8 cellular contexts compared by ENCODE assay signal in the genomic region with DNA sequence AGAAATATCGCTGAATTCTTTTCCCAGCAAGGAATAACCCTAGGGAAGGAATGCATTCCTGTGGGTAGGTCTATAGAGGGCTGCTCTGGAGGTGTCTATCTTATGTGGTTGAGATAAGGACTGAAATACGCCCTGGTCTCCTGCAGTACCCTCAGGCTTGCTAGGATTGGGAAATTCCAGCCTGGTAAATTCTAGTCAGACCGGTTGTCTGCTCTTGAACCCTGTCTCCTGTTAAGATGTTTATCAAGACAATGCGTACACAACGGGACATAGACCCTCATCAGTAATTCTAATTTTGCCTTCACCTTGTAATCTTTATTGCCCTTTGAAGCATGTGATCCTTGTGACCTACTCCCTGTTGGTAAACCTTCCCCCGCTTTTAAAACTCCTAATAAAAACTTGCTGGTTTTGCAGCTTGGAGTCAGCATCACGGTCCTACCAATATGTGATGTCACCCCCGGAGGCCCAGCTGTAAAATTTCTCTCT. TPM values are rescaled to one million over a fixed set of nuclear protein-coding genes. Genes with fewer than 3 reads are reported as not detected.
DNase-seq lines count a peak whose midpoint lies in the region; ATAC-seq, FAIRE-seq and TF ChIP-seq lines count a peak whose summit lies in the region.
"Not testable (repeated sequence)": the region's sequence is repeated elsewhere in the genome, so short reads cannot be mapped to it uniquely, and the experiment has no call there.
"Had no signal": no experiment of that assay in that cellular context is flagged by ENCODE, and none has a peak within 500 bp of the region (broad histone marks: within the 10 kb centered on the region; RNA-seq: fewer than 3 reads in every experiment).

No MANE protein-coding gene starts in this region.

- not testable (repeated sequence) for H3K4me2 ChIP-seq in PC-3 (ENCODE audit: low read length)

- DNase-seq in DMS53 (lab: John Stamatoyannopoulos, UW) (peak; percentile 12), PC-3 (peak; percentile 31), T1000 (lab: John Stamatoyannopoulos, UW) (peak; percentile 37), bronchial epithelial cell (ENCODE audit: low read depth) (peak; percentile 35), glomerular visceral epithelial cell (ENCODE audit: extremely low spot score) (peak; percentile 71), non-pigmented ciliary epithelial cell (ENCODE audit: low read depth) (peak; percentile 63)

- not testable (repeated sequence) for H2AFZ ChIP-seq in PC-3 (ENCODE audit: low read length)

- not testable (repeated sequence) for H3K4me3 ChIP-seq in HEK293 (ENCODE audit: low read depth, low read length); PC-3 (ENCODE audit: low read length); bronchial epithelial cell (ENCODE audit: low read depth, low read length)

- CTCF ChIA-PET in HEK293 (lab: Yijun Ruan, JAX); PC-3 (lab: Charles Lee): not testable (repeated sequence)

- H3K9me3 ChIP-seq in HEK293 (ENCODE audit: control insufficient read depth, insufficient read depth, low read depth, low read length); PC-3 (ENCODE audit: low read length): not testable (repeated sequence)

- H4K20me1 ChIP-seq in PC-3 (ENCODE audit: low read length) = not testable (repeated sequence)

- not testable (repeated sequence) for FAIRE-seq in bronchial epithelial cell (lab: Jason Lieb, UNC)

- not testable (repeated sequence) for H3K36me3 ChIP-seq in HEK293 (ENCODE audit: control insufficient read depth in 2 of 2, insufficient read depth in 1 of 2, low read length in 2 of 2); PC-3 (ENCODE audit: low read depth, low read length); bronchial epithelial cell (ENCODE audit: control insufficient read depth, insufficient read depth, low read length)

- intact Hi-C loops in PC-3 (cut with micrococcal nuclease) = loop anchor here (5.0 to 10.0 kb wide), 2 partner anchors 149 to 711 kb away; a partner anchor contains a TSS

- not testable (repeated sequence) for H3K9me2 ChIP-seq in PC-3 (replicated peaks; ENCODE audit: low read length)

- POLR2A ChIA-PET in HEK293 (lab: Yijun Ruan, JAX); PC-3 (lab: Charles Lee; ENCODE audit: unreplicated experiment): not testable (repeated sequence)

- H3K9ac ChIP-seq in PC-3 (ENCODE audit: low read length) = not testable (repeated sequence)

- not testable (repeated sequence) for H3K79me2 ChIP-seq in PC-3 (ENCODE audit: low read length)

- not testable (repeated sequence) for TF ChIP-seq CTCF in HEK293 (tag by site-specific recombination; IDR thresholded peaks at IDR 0.05); PC-3 (conservative IDR thresholded peaks at IDR 0.05; ENCODE audit: low read depth, low read length); bronchial epithelial cell (IDR thresholded peaks at IDR 0.05; ENCODE audit: insufficient read depth, low read length, severe bottlenecking)

- not testable (repeated sequence) for H3F3A ChIP-seq in PC-3 (ENCODE audit: low read length, unreplicated experiment)

- ATAC-seq in PC-3 = not testable (repeated sequence)

- peak overlapping the region; percentile 55; the same call in 1 of the 2 replicates for H3K27ac ChIP-seq in HEK293 (ENCODE audit: extremely low read depth, low read depth, low read length)
- not testable (repeated sequence) for H3K27ac ChIP-seq in PC-3 (ENCODE audit: low read length)

- H3K27me3 ChIP-seq in PC-3 (ENCODE audit: low read length); bronchial epithelial cell (ENCODE audit: control insufficient read depth, insufficient read depth, low read length): not testable (repeated sequence)

- not testable (repeated sequence) for BruUV-seq in PC-3 (replicated peaks; lab: Mats Ljungman, UMichigan)

- H3K4me1 ChIP-seq in HEK293 (ENCODE audit: control insufficient read depth, insufficient read depth, low read length) = peaks cover 17% of the 10 kb centered on the region
- peaks cover 18% of the 10 kb centered on the region for H3K4me1 ChIP-seq in PC-3 (ENCODE audit: insufficient read depth, low read length)

TF ChIP-seq in HEK293, 187 proteins besides CTCF, POLR2A, EP300 and RAD21 (continues in another document):
- TF ChIP-seq ZXDB (tag by site-specific recombination; IDR thresholded peaks at IDR 0.05) (peak; percentile 77), HOXD13 (CRISPR knock-in tag; IDR thresholded peaks at IDR 0.05; ENCODE audit: borderline replicate concordance) (peak; percentile 98), SP7 (tag by site-specific recombination; IDR thresholded peaks at IDR 0.05) (peak; percentile 61), ZNF335 (tag by site-specific recombination; conservative IDR thresholded peaks at IDR 0.05) (peak; percentile 48), SETDB1 (IDR thresholded peaks at IDR 0.05; ENCODE audit: insufficient read length, low read length) (peak; percentile 57), MZF1 (tag by site-specific recombination; IDR thresholded peaks at IDR 0.05; ENCODE audit: borderline replicate concordance) (peak; percentile 59; the same call in 1 of the 2 replicates), ZNF366 (tag by site-specific recombination; conservative IDR thresholded peaks at IDR 0.05) (peak; percentile 20; the same call in 1 of the 2 replicates), ZBTB21 (tag by site-specific recombination; IDR thresholded peaks at IDR 0.05) (0 out of 2 replicates have a peak, but pooled peaks have one; percentile 22), TRIM28 (IDR thresholded peaks at IDR 0.05; ENCODE audit: borderline replicate concordance, low read length) (peak; percentile 68; the same call in 1 of the 2 replicates), ZNF10 (tag by site-specific recombination; IDR thresholded peaks at IDR 0.05) (peak; percentile 59), ZSCAN30 (tag by site-specific recombination; IDR thresholded peaks at IDR 0.05) (0 out of 2 replicates have a peak, but pooled peaks have one; percentile 5), EGR2 (tag by site-specific recombination; IDR thresholded peaks at IDR 0.05; ENCODE audit: low read depth) (peak; percentile 74), IKZF3 (tag by site-specific recombination; IDR thresholded peaks at IDR 0.05) (peak; percentile 31), GLIS1 (tag by site-specific recombination; IDR thresholded peaks at IDR 0.05) (peak; percentile 68; the same call in 1 of the 2 replicates), OSR2 (tag by site-specific recombination; IDR thresholded peaks at IDR 0.05) (peak; percentile 73)
- TF ChIP-seq, protein P1, sequence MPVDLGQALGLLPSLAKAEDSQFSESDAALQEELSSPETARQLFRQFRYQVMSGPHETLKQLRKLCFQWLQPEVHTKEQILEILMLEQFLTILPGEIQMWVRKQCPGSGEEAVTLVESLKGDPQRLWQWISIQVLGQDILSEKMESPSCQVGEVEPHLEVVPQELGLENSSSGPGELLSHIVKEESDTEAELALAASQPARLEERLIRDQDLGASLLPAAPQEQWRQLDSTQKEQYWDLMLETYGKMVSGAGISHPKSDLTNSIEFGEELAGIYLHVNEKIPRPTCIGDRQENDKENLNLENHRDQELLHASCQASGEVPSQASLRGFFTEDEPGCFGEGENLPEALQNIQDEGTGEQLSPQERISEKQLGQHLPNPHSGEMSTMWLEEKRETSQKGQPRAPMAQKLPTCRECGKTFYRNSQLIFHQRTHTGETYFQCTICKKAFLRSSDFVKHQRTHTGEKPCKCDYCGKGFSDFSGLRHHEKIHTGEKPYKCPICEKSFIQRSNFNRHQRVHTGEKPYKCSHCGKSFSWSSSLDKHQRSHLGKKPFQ (tag by site-specific recombination; IDR thresholded peaks at IDR 0.05) = peak; percentile 31; the same call in 1 of the 2 replicates
- TF ChIP-seq, protein P2, sequence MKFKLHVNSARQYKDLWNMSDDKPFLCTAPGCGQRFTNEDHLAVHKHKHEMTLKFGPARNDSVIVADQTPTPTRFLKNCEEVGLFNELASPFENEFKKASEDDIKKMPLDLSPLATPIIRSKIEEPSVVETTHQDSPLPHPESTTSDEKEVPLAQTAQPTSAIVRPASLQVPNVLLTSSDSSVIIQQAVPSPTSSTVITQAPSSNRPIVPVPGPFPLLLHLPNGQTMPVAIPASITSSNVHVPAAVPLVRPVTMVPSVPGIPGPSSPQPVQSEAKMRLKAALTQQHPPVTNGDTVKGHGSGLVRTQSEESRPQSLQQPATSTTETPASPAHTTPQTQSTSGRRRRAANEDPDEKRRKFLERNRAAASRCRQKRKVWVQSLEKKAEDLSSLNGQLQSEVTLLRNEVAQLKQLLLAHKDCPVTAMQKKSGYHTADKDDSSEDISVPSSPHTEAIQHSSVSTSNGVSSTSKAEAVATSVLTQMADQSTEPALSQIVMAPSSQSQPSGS (tag by site-specific recombination; IDR thresholded peaks at IDR 0.05; ENCODE audit: low read depth) = peak; percentile 72
- TF ChIP-seq, protein P3, sequence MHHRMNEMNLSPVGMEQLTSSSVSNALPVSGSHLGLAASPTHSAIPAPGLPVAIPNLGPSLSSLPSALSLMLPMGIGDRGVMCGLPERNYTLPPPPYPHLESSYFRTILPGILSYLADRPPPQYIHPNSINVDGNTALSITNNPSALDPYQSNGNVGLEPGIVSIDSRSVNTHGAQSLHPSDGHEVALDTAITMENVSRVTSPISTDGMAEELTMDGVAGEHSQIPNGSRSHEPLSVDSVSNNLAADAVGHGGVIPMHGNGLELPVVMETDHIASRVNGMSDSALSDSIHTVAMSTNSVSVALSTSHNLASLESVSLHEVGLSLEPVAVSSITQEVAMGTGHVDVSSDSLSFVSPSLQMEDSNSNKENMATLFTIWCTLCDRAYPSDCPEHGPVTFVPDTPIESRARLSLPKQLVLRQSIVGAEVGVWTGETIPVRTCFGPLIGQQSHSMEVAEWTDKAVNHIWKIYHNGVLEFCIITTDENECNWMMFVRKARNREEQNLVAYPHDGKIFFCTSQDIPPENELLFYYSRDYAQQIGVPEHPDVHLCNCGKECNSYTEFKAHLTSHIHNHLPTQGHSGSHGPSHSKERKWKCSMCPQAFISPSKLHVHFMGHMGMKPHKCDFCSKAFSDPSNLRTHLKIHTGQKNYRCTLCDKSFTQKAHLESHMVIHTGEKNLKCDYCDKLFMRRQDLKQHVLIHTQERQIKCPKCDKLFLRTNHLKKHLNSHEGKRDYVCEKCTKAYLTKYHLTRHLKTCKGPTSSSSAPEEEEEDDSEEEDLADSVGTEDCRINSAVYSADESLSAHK (tag by site-specific recombination; IDR thresholded peaks at IDR 0.05) = peak; percentile 68; the same call in 1 of the 2 replicates
- TF ChIP-seq, protein P4, sequence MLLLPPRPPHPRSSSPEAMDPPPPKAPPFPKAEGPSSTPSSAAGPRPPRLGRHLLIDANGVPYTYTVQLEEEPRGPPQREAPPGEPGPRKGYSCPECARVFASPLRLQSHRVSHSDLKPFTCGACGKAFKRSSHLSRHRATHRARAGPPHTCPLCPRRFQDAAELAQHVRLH (tag by site-specific recombination; IDR thresholded peaks at IDR 0.05) = peak; percentile 67; the same call in 1 of the 2 replicates

RNA-seq across cellular contexts. Expression of a gene that starts 51.2 kb away (rescaled TPM):
- 11.7 and 13.8 TPM in 2 replicates for total RNA-seq in PC-3 (2014; rRNA removed)
- total RNA-seq in bronchial epithelial cell = 0.26 and 1.1 TPM in 2 replicates
- total RNA-seq: CD8-positive, alpha-beta memory T cell had no signal

Comparison
In these comparisons a context has a peak if more than half of its experiments do, and no peak if none do; other contexts are left out.
1. DNase-seq: peak in every context shown above with its lines; median percentile 71 in glomerular visceral epithelial cell; 63 in non-pigmented ciliary epithelial cell; 37 in T1000; 35 in bronchial epithelial cell; 31 in PC-3; 12 in DMS53.